Comparison of ENCODE assay signal across 6 cellular contexts in the genomic region with DNA sequence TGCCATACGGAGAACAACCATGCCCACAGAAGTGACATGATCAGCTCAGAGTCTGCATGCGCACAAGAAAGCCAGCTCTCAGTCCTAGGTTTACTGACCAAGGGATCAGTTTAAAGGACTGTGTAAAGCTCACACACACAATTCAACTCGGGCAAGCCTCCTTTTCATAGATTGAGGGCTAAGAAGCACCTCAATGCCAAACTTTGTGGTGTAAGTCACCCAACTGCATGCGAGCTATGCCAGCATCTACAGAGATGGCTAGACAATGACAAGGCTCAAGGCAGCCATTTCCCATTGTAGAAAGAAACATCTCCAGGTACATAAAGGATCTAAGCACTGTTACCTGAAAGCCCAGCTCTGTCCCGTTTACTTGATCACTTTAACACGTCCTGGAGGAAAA.
"Had no signal": no experiment of that assay in that cellular context is flagged by ENCODE, and none has a peak within 500 bp of the region (broad histone marks: within the 10 kb centered on the region; RNA-seq: fewer than 3 reads in every experiment).

No MANE protein-coding gene starts in this region.

- H3K4me3 ChIP-seq: K562 had no signal

- ATAC-seq: K562 had no signal

- DNase-seq: IMR-90, KBM-7, KG1 had no signal

- H3K27ac ChIP-seq: HL-60 had no signal

- FAIRE-seq: HTR-8/SVneo, K562 had no signal
